ENCODE assay signal across 8 cellular contexts in the genomic region with DNA sequence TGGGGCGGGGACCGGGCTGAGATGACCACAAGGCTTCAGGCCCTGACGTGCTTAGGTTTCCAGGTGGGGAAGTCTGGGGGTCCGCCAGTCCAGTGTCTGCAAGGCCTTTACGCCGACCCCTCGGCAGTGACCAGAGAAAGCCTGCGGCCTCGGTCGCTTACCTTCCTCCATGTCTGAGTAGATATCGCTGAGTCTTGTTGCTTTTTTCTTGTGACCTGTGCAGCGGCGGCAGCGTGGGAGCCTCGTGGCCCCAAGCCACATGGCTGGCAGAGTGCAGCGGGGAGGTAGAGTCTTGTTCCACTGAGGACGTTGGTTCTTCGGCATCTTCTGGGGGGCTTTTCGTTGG. TPM values are rescaled to one million over a fixed set of nuclear protein-coding genes. Genes with fewer than 3 reads are reported as not detected.
DNase-seq lines count a peak whose midpoint lies in the region; ATAC-seq and TF ChIP-seq lines count a peak whose summit lies in the region.

No MANE protein-coding gene starts in this region.

- H3K9me3 ChIP-seq in SJCRH30 (replicated peaks), result no peaks in the 10 kb centered on the region
- no peaks in the 10 kb centered on the region for H3K9me3 ChIP-seq in colonic mucosa
- no peaks in the 10 kb centered on the region for H3K9me3 ChIP-seq in testis

- H3K4me1 ChIP-seq in SJCRH30 (peaks cover 6% of the 10 kb centered on the region), colonic mucosa (peaks cover 10% of the 10 kb centered on the region), testis (peaks cover 16% of the 10 kb centered on the region)

- peak overlapping the region; percentile 95 to 96 for H3K9ac ChIP-seq in colonic mucosa (ENCODE audit: low read depth in 2 of 2, low read length in 2 of 2)

- peaks cover 31 to 54% (median 34%) of the 10 kb centered on the region in 3 donors for H3K4me1 Mint-ChIP-seq in naive B cell

- H3K4me3 ChIP-seq in SJCRH30, result peak overlapping the region; percentile 77
- H3K4me3 ChIP-seq in colonic mucosa, result peak overlapping the region; percentile 85
- H3K4me3 ChIP-seq in testis, result peak overlapping the region; percentile 82 to 93

- no peaks in the 10 kb centered on the region for H3K27me3 ChIP-seq in SJCRH30
- no peaks in the 10 kb centered on the region for H3K27me3 ChIP-seq in colonic mucosa
- H3K27me3 ChIP-seq in testis, result no peaks in the 10 kb centered on the region

- intact Hi-C loops in colonic mucosa (cut with DNase I), result no loop called here
- intact Hi-C loops in testis (cut with DNase I; ENCODE audit: low total_unique reads), result no loop called here

- H3K36me3 ChIP-seq in SJCRH30 (peaks cover 59% of the 10 kb centered on the region), colonic mucosa (no peaks in the 10 kb centered on the region), testis (ENCODE audit: low read depth, missing control alignments) (no peaks in the 10 kb centered on the region)

- no peaks in the 10 kb centered on the region for H3K27me3 Mint-ChIP-seq in naive B cell

- H3K27ac ChIP-seq in SJCRH30 (peak overlapping the region; percentile 89), colonic mucosa (peak overlapping the region; percentile 87), testis (peak overlapping the region; percentile 68 to 84)

- TF ChIP-seq POLR2A in testis (IDR thresholded peaks at IDR 0.05), result no peak

- ATAC-seq in GM18502 (IDR thresholded peaks at IDR 0.05; ENCODE audit: poor library complexity, unreplicated experiment) (peak; percentile 12), HG02642 (IDR thresholded peaks at IDR 0.05; ENCODE audit: poor library complexity, unreplicated experiment) (peak; percentile 16), naive B cell (ENCODE audit: low read depth in 2 of 2) (peak; percentile 4 to 5)

- DNase-seq in SJCRH30 (peak in 1 of 2 experiments; percentile 49), colonic mucosa (no peak), naive B cell (no peak), testis (no peak), OCI-M1 (lab: John Stamatoyannopoulos, UW) (no peak), HuH-7.5 (ENCODE audit: low spot score) (no peak)

- TF ChIP-seq CTCF in colonic mucosa (IDR thresholded peaks at IDR 0.05), result no peak
- no peak for TF ChIP-seq CTCF in testis (IDR thresholded peaks at IDR 0.05)

- peak overlapping the region; percentile 92 to 99 (median 96) for H3K4me3 Mint-ChIP-seq in naive B cell

- no peaks in the 10 kb centered on the region for H3K9me3 Mint-ChIP-seq in naive B cell

- 0 to 1% methylated on average over 17 to 19 of the region's 19 CpGs for WGBS in testis, 2 donors

- peak overlapping the region; percentile 97 to 99 (median 99) for H3K27ac Mint-ChIP-seq in naive B cell

- H3K36me3 Mint-ChIP-seq in naive B cell, result peaks cover 15 to 18% of the 10 kb centered on the region in 2 donors

RNA-seq across cellular contexts. Expression of a gene that starts 0.3 kb away (rescaled TPM):
- total RNA-seq in SJCRH30 (2014; rRNA removed; shearing (Covaris generic)), result 225 and 242 TPM in 2 replicates
- 10 to 100 TPM; 34.5 to 68.2 TPM for total RNA-seq in colonic mucosa
- 10 to 100 TPM in 5 of 6 donors, 1 to 10 TPM in 1; 8.6 to 59.3 (median 47.1) TPM for polyA plus RNA-seq in naive B cell (ENCODE audit: low read depth in 6 of 6)
- total RNA-seq in testis, result 10 to 100 TPM; 53.7 to 63.8 TPM
- 46.6 TPM for polyA plus RNA-seq in testis (ENCODE audit: insufficient read depth, low read depth, low replicate concordance)

RNA-seq across cellular contexts. Expression of a gene that starts 19.7 kb away (rescaled TPM):
- 61.0 and 63.0 TPM in 2 replicates for total RNA-seq in SJCRH30 (2014; rRNA removed; shearing (Covaris generic))
- total RNA-seq in colonic mucosa (10 to 100 TPM; 17.0 to 36.1 TPM), testis (10 to 100 TPM; 38.7 to 49.1 TPM)
- polyA plus RNA-seq in naive B cell (ENCODE audit: low read depth in 6 of 6) (10 to 100 TPM in 3 of 6 donors, 1 to 10 TPM in 3; 6.4 to 24.1 (median 9.7) TPM), testis (ENCODE audit: insufficient read depth, low read depth, low replicate concordance) (27.0 TPM)

RNA-seq across cellular contexts. Expression of a gene that starts 32.4 kb away (rescaled TPM):
- total RNA-seq in SJCRH30 (2014; rRNA removed; shearing (Covaris generic)), result 72.6 and 81.6 TPM in 2 replicates
- total RNA-seq in colonic mucosa, result 10 to 100 TPM; 30.8 to 31.4 TPM
- 10 to 100 TPM in 5 of 6 donors, 1 to 10 TPM in 1; 7.1 to 37.9 (median 30.5) TPM for polyA plus RNA-seq in naive B cell (ENCODE audit: low read depth in 6 of 6)
- 10 to 100 TPM; 80.0 to 90.5 TPM for total RNA-seq in testis
- polyA plus RNA-seq in testis (ENCODE audit: insufficient read depth, low read depth, low replicate concordance), result 64.2 TPM
